In genomic region chr3:47380601-47381316, GRCh38 we compare ENCODE assay signal across 8 cellular contexts. TPM values are rescaled to one million over a fixed set of nuclear protein-coding genes. Genes with fewer than 3 reads are reported as not detected.
DNase-seq lines count a peak whose midpoint lies in the region; ATAC-seq and TF ChIP-seq lines count a peak whose summit lies in the region.

Gene PTPN23 (plus strand): TSS chr3:47381021. CDS start chr3:47381097, 76 bp downstream.

- H3K9me3 ChIP-seq in left ventricle myocardium inferior (replicated peaks), result no peaks in the 10 kb centered on the region
- H3K9me3 ChIP-seq in prostate gland, result no peaks in the 10 kb centered on the region

- peak within 1 kb of the TSS; percentile 92 for H3K27ac ChIP-seq in angular gyrus (ENCODE audit: low read depth, low read length)
- H3K27ac ChIP-seq in left ventricle myocardium inferior (replicated peaks), result peak within 1 kb of the TSS; percentile 96
- H3K27ac ChIP-seq in prostate gland, result peak within 1 kb of the TSS; percentile 93 to 94
- H3K27ac ChIP-seq in urinary bladder (ENCODE audit: low read depth), result peak within 1 kb of the TSS; percentile 93

- 0% methylated on average over 44 of the region's 61 CpGs for WGBS in prostate gland
- WGBS in urinary bladder, result under 1% methylated on average over 61 of the region's 61 CpGs

- ATAC-seq in GM18498 (IDR thresholded peaks at IDR 0.05; ENCODE audit: unreplicated experiment) (peak; percentile 81), HG02938 (IDR thresholded peaks at IDR 0.05; ENCODE audit: unreplicated experiment) (peak; percentile 61)

- DNase-seq in NCI-H187 (lab: John Stamatoyannopoulos, UW) (peak; percentile 89 to 92), T-helper 2 cell (peak; percentile 97 to 98 (median 97)), left ventricle myocardium inferior (peak; percentile 99), prostate gland (ENCODE audit: low spot score) (peak; percentile 98)

- H3K27me3 ChIP-seq in left ventricle myocardium inferior (ENCODE audit: low read depth), result no peaks in the 10 kb centered on the region
- H3K27me3 ChIP-seq in prostate gland (replicated peaks; ENCODE audit: insufficient read depth), result no peaks in the 10 kb centered on the region

- H3K36me3 ChIP-seq in left ventricle myocardium inferior (no peaks in the 10 kb centered on the region), prostate gland (no peaks in the 10 kb centered on the region), urinary bladder (ENCODE audit: insufficient read depth) (no peaks in the 10 kb centered on the region)

- H3K4me1 ChIP-seq in left ventricle myocardium inferior (peaks cover 53% of the 10 kb centered on the region), prostate gland (replicated peaks) (peaks cover 5% of the 10 kb centered on the region), urinary bladder (ENCODE audit: insufficient read depth) (peaks cover 1% of the 10 kb centered on the region)

- intact Hi-C loops in left ventricle myocardium inferior (cut with micrococcal nuclease) (no loop called here), prostate gland (cut with DNase I) (no loop called here)

- peak within 1 kb of the TSS; percentile 92 for H3K4me3 ChIP-seq in left ventricle myocardium inferior
- peak within 1 kb of the TSS; percentile 94 to 98 for H3K4me3 ChIP-seq in prostate gland
- peak within 1 kb of the TSS; percentile 85 for H3K4me3 ChIP-seq in urinary bladder (ENCODE audit: low read depth, low read length)

- TF ChIP-seq CTCF in left ventricle myocardium inferior (IDR thresholded peaks at IDR 0.05; ENCODE audit: borderline replicate concordance) (no peak), prostate gland (IDR thresholded peaks at IDR 0.05) (peak in 1 of 4 experiments; percentile 22)

- TF ChIP-seq POLR2A in prostate gland (IDR thresholded peaks at IDR 0.05), result peak; percentile 76

RNA-seq across cellular contexts. Expression of gene PTPN23, which starts in this region (rescaled TPM):
- total RNA-seq in left ventricle myocardium inferior (20.0 TPM), prostate gland (10 to 100 TPM; 31.7 to 47.4 TPM), urinary bladder (12.4 TPM)
- 21.4 TPM for polyA plus RNA-seq in urinary bladder

Comparison
In these comparisons a context has a peak if more than half of its experiments do, and no peak if none do; other contexts are left out.
1. Peak in every context shown above with its lines: DNase-seq, ATAC-seq, H3K4me3 ChIP-seq and H3K27ac ChIP-seq.